8 cellular contexts compared by ENCODE assay signal in the genomic region with DNA sequence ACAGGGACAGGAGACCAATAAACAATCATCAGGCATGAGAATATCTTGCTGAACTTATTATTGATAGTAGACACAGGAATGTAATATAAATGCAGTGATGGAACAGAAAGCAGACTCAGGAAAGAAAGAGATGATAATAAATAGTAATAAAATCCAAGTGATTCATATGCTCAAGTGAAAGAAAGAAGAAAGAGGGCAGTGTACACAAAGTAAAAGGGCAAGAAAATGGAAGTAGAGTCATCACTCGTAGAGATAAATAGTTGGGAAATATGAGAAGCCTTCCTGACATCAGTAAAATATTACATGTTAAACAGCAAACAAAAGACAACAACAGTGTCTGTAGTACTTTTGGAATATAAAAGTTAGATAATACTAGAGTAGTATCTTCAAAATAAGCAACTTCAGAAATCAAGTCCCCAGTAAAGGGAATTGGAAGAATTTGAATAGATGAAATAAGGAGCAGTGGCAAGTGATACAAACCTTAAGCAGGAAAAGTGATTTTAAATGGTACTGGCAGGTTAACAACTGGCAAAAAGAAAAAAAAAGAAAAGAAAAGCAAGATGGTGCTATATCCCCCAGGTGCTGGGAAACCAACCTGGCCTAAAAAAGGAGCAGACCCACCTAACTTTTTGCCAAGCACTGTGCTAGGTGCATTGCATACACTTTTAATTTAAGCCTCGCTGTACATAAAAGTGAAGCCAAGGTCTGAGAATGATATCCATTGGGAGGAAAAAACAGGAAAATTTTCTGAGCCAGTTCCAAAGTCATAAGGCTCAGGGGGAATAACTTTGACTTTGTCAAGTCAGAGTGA.
DNase-seq lines count a peak whose midpoint lies in the region; ATAC-seq and TF ChIP-seq lines count a peak whose summit lies in the region.
"Had no signal": no experiment of that assay in that cellular context is flagged by ENCODE, and none has a peak within 500 bp of the region (broad histone marks: within the 10 kb centered on the region; RNA-seq: fewer than 3 reads in every experiment).

No MANE protein-coding gene starts in this region.

- H2AK5ac ChIP-seq in mesenchymal stem cell (ENCODE audit: low read length, severe bottlenecking): peak overlapping the region; percentile 28

- H2BK5ac ChIP-seq in mesenchymal stem cell (ENCODE audit: low read depth, low read length, poor library complexity, severe bottlenecking): peak overlapping the region; percentile 47

- no peak overlapping the region for H3K18ac ChIP-seq in mesenchymal stem cell (ENCODE audit: low read depth in 1 of 2, low read length in 2 of 2)

- no peak overlapping the region for H3K4me3 ChIP-seq in coronary artery
- peak overlapping the region in 1 of 2 experiments; percentile 25 for H3K4me3 ChIP-seq in mesenchymal stem cell (ENCODE audit: insufficient read depth in 1 of 2, low read depth in 1 of 2, low read length in 2 of 2)
- H3K4me3 ChIP-seq in urinary bladder (ENCODE audit: low read depth, low read length): no peak overlapping the region

- TF ChIP-seq CTCF in coronary artery (IDR thresholded peaks at IDR 0.05) (no peak), GM13976 (IDR thresholded peaks at IDR 0.05; ENCODE audit: borderline replicate concordance, control extremely low read depth, extremely low read depth, insufficient read depth, missing control alignments) (no peak)

- H3K23ac ChIP-seq in mesenchymal stem cell (ENCODE audit: low read length in 2 of 2): no peak overlapping the region

- no peak overlapping the region for H3K4me2 ChIP-seq in mesenchymal stem cell (ENCODE audit: low read length, poor library complexity, severe bottlenecking)

- H2BK15ac ChIP-seq in mesenchymal stem cell (ENCODE audit: low read depth, poor library complexity, severe bottlenecking): no peak overlapping the region

- no peaks in the 10 kb centered on the region for H3K36me3 ChIP-seq in mesenchymal stem cell (ENCODE audit: control insufficient read depth in 1 of 2, insufficient read depth in 2 of 2, low read depth in 1 of 2, low read length in 2 of 2)
- no peaks in the 10 kb centered on the region for H3K36me3 ChIP-seq in urinary bladder (ENCODE audit: insufficient read depth)

- H2AFZ ChIP-seq in mesenchymal stem cell (ENCODE audit: low read depth, low read length): no peak overlapping the region

- H4K91ac ChIP-seq in mesenchymal stem cell (ENCODE audit: low read length): no peak overlapping the region

- no peak overlapping the region for H2BK120ac ChIP-seq in mesenchymal stem cell (ENCODE audit: low read depth, low read length)

- no peak overlapping the region for H4K8ac ChIP-seq in mesenchymal stem cell (ENCODE audit: low read length)

- WGBS in mesenchymal stem cell: 82% methylated on average over 1 of the region's 2 CpGs
- WGBS in urinary bladder: 24% methylated on average over 2 of the region's 2 CpGs

- in situ Hi-C loops in GM13976 (cut with MboI; ENCODE audit: low sequenced_read_pairs, unreplicated experiment): no loop called here

- peaks cover 3% of the 10 kb centered on the region for H3K4me1 ChIP-seq in mesenchymal stem cell (ENCODE audit: control insufficient read depth, insufficient read depth, low read depth, low read length)
- H3K4me1 ChIP-seq in urinary bladder (ENCODE audit: insufficient read depth): no peaks in the 10 kb centered on the region

- H3K27ac ChIP-seq in coronary artery (peak overlapping the region; percentile 76 to 86), mesenchymal stem cell (ENCODE audit: low read length, poor library complexity, severe bottlenecking) (peak overlapping the region; percentile 89), urinary bladder (ENCODE audit: low read depth) (peak overlapping the region; percentile 27)

- H3K27me3 ChIP-seq in mesenchymal stem cell (ENCODE audit: control insufficient read depth in 1 of 2, insufficient read depth in 1 of 2, low read length in 2 of 2): no peaks in the 10 kb centered on the region

- H3K4ac ChIP-seq in mesenchymal stem cell (ENCODE audit: low read depth in 1 of 2, low read length in 2 of 2): no peak overlapping the region

- DNase-seq in coronary artery (ENCODE audit: low spot score) (no peak), mesenchymal stem cell (peak; percentile 61), GM13976 (ENCODE audit: low spot score) (no peak), T-helper 9 cell (no peak), NCI-H2107 (lab: John Stamatoyannopoulos, UW) (no peak)
- DNase-seq: NCI-H748 treated with DMSO at 0.1 percent for 48 hours had no signal

- no peak overlapping the region for H3K14ac ChIP-seq in mesenchymal stem cell (ENCODE audit: low read length in 2 of 2)

- ATAC-seq in HG03139 (IDR thresholded peaks at IDR 0.05; ENCODE audit: unreplicated experiment): peak; percentile 11

- no peaks in the 10 kb centered on the region for H3K9me3 ChIP-seq in mesenchymal stem cell (ENCODE audit: control insufficient read depth, low read length)

- peaks cover 3% of the 10 kb centered on the region for H3K79me1 ChIP-seq in mesenchymal stem cell (replicated peaks; ENCODE audit: low read length, poor library complexity, severe bottlenecking)

- peak overlapping the region; percentile 73 for H3K9ac ChIP-seq in mesenchymal stem cell (ENCODE audit: low read length)

- peak overlapping the region in 1 of 2 experiments; percentile 37 for H2BK12ac ChIP-seq in mesenchymal stem cell (ENCODE audit: low read length in 2 of 2)

Comparison
In these comparisons a context has a peak if more than half of its experiments do, and no peak if none do; other contexts are left out.
1. H3K27ac ChIP-seq: peak in every context shown above with its lines; median percentile 89 in mesenchymal stem cell; 81 in coronary artery; 27 in urinary bladder.